In the genomic region with DNA sequence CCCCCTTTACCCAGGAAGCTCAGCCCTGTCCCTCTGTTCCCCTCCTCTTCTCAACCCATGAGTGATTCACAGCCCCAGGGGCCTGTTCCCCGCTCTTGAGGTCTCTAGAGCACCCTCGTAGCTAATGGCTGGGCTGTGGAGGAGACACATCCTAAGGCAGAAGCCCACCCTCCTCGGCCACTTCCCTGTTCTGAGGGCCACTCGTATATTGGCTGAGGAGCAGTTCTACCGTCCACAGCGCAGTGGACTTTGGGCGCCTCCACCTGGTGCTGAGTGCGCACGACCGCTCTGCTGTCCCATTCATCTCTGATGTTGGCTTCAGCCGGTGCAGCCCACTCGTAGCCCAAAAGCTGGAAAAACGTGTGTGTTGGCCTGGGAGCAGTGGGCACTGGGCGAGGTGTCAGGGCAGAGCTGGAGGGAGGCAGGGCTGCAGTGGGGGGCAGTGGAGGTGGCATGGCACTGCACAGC, we compare ENCODE assay signal across 19 cellular contexts. TPM values are rescaled to one million over a fixed set of nuclear protein-coding genes. Genes with fewer than 3 reads are reported as not detected.
"Had no signal": no experiment of that assay in that cellular context is flagged by ENCODE, and none has a peak within 500 bp of the region (broad histone marks: within the 10 kb centered on the region; RNA-seq: fewer than 3 reads in every experiment).

No MANE protein-coding gene starts in this region.

- H3K9me3 ChIP-seq: heart left ventricle, prostate gland, transverse colon had no signal

- H3K4me3 Mint-ChIP-seq: activated naive CD8-positive, alpha-beta T cell; activated T-cell treated with anti-CD3 and anti-CD28 coated beads, Interleukin-2, amount 50 U/mL, for 24 hours had no signal

- H3K27ac ChIP-seq: heart left ventricle, prostate gland, transverse colon, VCaP had no signal

- H3K4me1 ChIP-seq: prostate gland had no signal

- DNase-seq: activated CD4-positive, alpha-beta T cell treated with anti-CD3 and anti-CD28 coated beads for 4 hours; activated effector memory CD4-positive, alpha-beta T cell treated with anti-CD3 and anti-CD28 coated beads, Interleukin-2, amount 50 U/mL, for 16 hours; activated T-cell treated with anti-CD3 and anti-CD28 coated beads, Interleukin-2, amount 50 U/mL, for 24 hours; foreskin melanocyte; heart left ventricle; kidney glomerular epithelial cell; midbrain; naive thymus-derived CD4-positive, alpha-beta T cell; nucleus accumbens; stimulated activated CD4-positive, alpha-beta T cell treated with anti-CD3 and anti-CD28 coated beads, Interleukin-2, amount 100 ng/mL, for 24 hours; stimulated activated naive CD4-positive, alpha-beta T cell; substantia nigra; T-helper 1 cell; transverse colon had no signal

- H3K9me3 Mint-ChIP-seq: activated T-cell treated with anti-CD3 and anti-CD28 coated beads, Interleukin-2, amount 50 U/mL, for 24 hours had no signal

- H3K36me3 Mint-ChIP-seq: activated naive CD8-positive, alpha-beta T cell had no signal

- H3K4me3 ChIP-seq: heart left ventricle, prostate gland had no signal

- ATAC-seq: naive thymus-derived CD4-positive, alpha-beta T cell; sciatic nerve had no signal

- H3K27ac Mint-ChIP-seq: activated naive CD8-positive, alpha-beta T cell; activated T-cell treated with anti-CD3 and anti-CD28 coated beads, Interleukin-2, amount 50 U/mL, for 24 hours; naive thymus-derived CD4-positive, alpha-beta T cell had no signal

- H3K36me3 ChIP-seq: heart left ventricle, prostate gland, transverse colon had no signal

- FAIRE-seq: endometrium had no signal

RNA-seq across cellular contexts. Expression of gene PKP1, which starts 24.5 kb away (rescaled TPM):
- total RNA-seq: naive thymus-derived CD4-positive, alpha-beta T cell had no signal
- polyA plus RNA-seq: naive thymus-derived CD4-positive, alpha-beta T cell had no signal
